In genomic region chr2:120231974-120232635, GRCh38 we compare ENCODE assay signal across 8 cellular contexts. TPM values are rescaled to one million over a fixed set of nuclear protein-coding genes. Genes with fewer than 3 reads are reported as not detected.
DNase-seq lines count a peak whose midpoint lies in the region; ATAC-seq and TF ChIP-seq lines count a peak whose summit lies in the region.

No MANE protein-coding gene starts in this region.

- H3K9me3 ChIP-seq in thyroid gland = no peaks in the 10 kb centered on the region

- no peaks in the 10 kb centered on the region for H3K9me3 Mint-ChIP-seq in natural killer cell treated with Interleukin-12 subunit alpha and Interleukin-12 subunit beta and Interleukin-15 and Interleukin-18, amount 100 ng/mL, for 72 hours

- 38 to 41% methylated on average over 8 to 15 of the region's 15 CpGs for WGBS in thyroid gland, 2 donors

- TF ChIP-seq POLR2A in thyroid gland (IDR thresholded peaks at IDR 0.05) = no peak

- H3K36me3 ChIP-seq in thyroid gland = no peaks in the 10 kb centered on the region

- H3K27ac ChIP-seq in dorsolateral prefrontal cortex = peak overlapping the region in 22 of 59 donors; percentile 0 to 71 (median 46)
- peak overlapping the region; percentile 68 to 77 (median 77) for H3K27ac ChIP-seq in thyroid gland

- peak overlapping the region; percentile 99 to 100 for H3K27ac Mint-ChIP-seq in natural killer cell treated with Interleukin-12 subunit alpha and Interleukin-12 subunit beta and Interleukin-15 and Interleukin-18, amount 100 ng/mL, for 72 hours

- TF ChIP-seq CTCF in WI38 (IDR thresholded peaks at IDR 0.05; ENCODE audit: low read depth, low read length) (no peak), dorsolateral prefrontal cortex (IDR thresholded peaks at IDR 0.05 in 54 of 56, conservative IDR thresholded peaks at IDR 0.05 in 2 of 56; ENCODE audit: low read depth in 1 of 56, partially characterized antibody in 56 of 56) (no peak), thyroid gland (IDR thresholded peaks at IDR 0.05) (no peak)

- H3K4me1 ChIP-seq in thyroid gland = peaks cover 3 to 13% of the 10 kb centered on the region in 2 donors

- peak; percentile 72 for ATAC-seq in GM19025 (IDR thresholded peaks at IDR 0.05; ENCODE audit: low read depth, unreplicated experiment)
- peak; percentile 75 for ATAC-seq in HG03108 (IDR thresholded peaks at IDR 0.05; ENCODE audit: unreplicated experiment)
- peak; percentile 92 to 95 for ATAC-seq in natural killer cell treated with Interleukin-12 subunit alpha and Interleukin-12 subunit beta and Interleukin-15 and Interleukin-18, amount 100 ng/mL, for 72 hours

- intact Hi-C loops in dorsolateral prefrontal cortex (cut with DNase I) (no loop called here), thyroid gland (cut with DNase I) (no loop called here)

- DNase-seq in dorsolateral prefrontal cortex = peak in 1 of 10 donors; percentile 20
- peak; percentile 90 for DNase-seq in natural killer cell treated with Interleukin-12 subunit alpha and Interleukin-12 subunit beta and Interleukin-15 and Interleukin-18, amount 100 ng/mL, for 72 hours (ENCODE audit: low spot score)
- peak; percentile 66 for DNase-seq in thyroid gland
- DNase-seq in ecto neural progenitor cell (ENCODE audit: low spot score) = no peak
- no peak for DNase-seq in NCI-H748 treated with DMSO at 0.1 percent for 48 hours (lab: John Stamatoyannopoulos, UW)

- no peaks in the 10 kb centered on the region for H3K27me3 Mint-ChIP-seq in natural killer cell treated with Interleukin-12 subunit alpha and Interleukin-12 subunit beta and Interleukin-15 and Interleukin-18, amount 100 ng/mL, for 72 hours

- H3K4me3 Mint-ChIP-seq in natural killer cell treated with Interleukin-12 subunit alpha and Interleukin-12 subunit beta and Interleukin-15 and Interleukin-18, amount 100 ng/mL, for 72 hours = peak overlapping the region; percentile 97

- H3K4me1 Mint-ChIP-seq in natural killer cell treated with Interleukin-12 subunit alpha and Interleukin-12 subunit beta and Interleukin-15 and Interleukin-18, amount 100 ng/mL, for 72 hours (ENCODE audit: low read depth in 2 of 2) = peaks cover 41 to 50% of the 10 kb centered on the region in 2 donors

- no peaks in the 10 kb centered on the region for H3K27me3 ChIP-seq in dorsolateral prefrontal cortex
- no peaks in the 10 kb centered on the region for H3K27me3 ChIP-seq in thyroid gland

- no peaks in the 10 kb centered on the region for H3K36me3 Mint-ChIP-seq in natural killer cell treated with Interleukin-12 subunit alpha and Interleukin-12 subunit beta and Interleukin-15 and Interleukin-18, amount 100 ng/mL, for 72 hours

- H3K4me3 ChIP-seq in WI38 (ENCODE audit: low read depth, low read length) = peak overlapping the region; percentile 3
- peak overlapping the region in 57 of 59 donors; percentile 4 to 64 (median 41) for H3K4me3 ChIP-seq in dorsolateral prefrontal cortex
- H3K4me3 ChIP-seq in thyroid gland (replicated peaks in 1 of 3) = peak overlapping the region in 1 of 3 donors; percentile 21

RNA-seq across cellular contexts. Expression of gene TMEM185B, which starts 8.9 kb away (rescaled TPM):
- 10 to 100 TPM; 11.4 to 24.4 (median 15.6) TPM for total RNA-seq in dorsolateral prefrontal cortex
- 10 to 100 TPM; 27.9 to 33.0 TPM for total RNA-seq in natural killer cell treated with Interleukin-12 subunit alpha and Interleukin-12 subunit beta and Interleukin-15 and Interleukin-18, amount 100 ng/mL, for 72 hours
- total RNA-seq in thyroid gland = 10 to 100 TPM; 35.9 to 47.9 (median 44.6) TPM

RNA-seq across cellular contexts. Expression of gene RALB, which starts 20.5 kb away (rescaled TPM):
- total RNA-seq in dorsolateral prefrontal cortex (10 to 100 TPM; 29.9 to 98.4 (median 61.4) TPM), thyroid gland (10 to 100 TPM; 39.7 to 64.2 (median 45.4) TPM)
- total RNA-seq in natural killer cell treated with Interleukin-12 subunit alpha and Interleukin-12 subunit beta and Interleukin-15 and Interleukin-18, amount 100 ng/mL, for 72 hours = 10 to 100 TPM; 40.1 to 43.2 TPM

Comparison
In these comparisons a context has a peak if more than half of its experiments do, and no peak if none do; other contexts are left out.
1. DNase-seq: peak in natural killer cell treated with Interleukin-12 subunit alpha and Interleukin-12 subunit beta and Interleukin-15 and Interleukin-18, amount 100 ng/mL, for 72 hours (single experiment) and thyroid gland (2 of 2); none in ecto neural progenitor cell (single experiment) and NCI-H748 treated with DMSO at 0.1 percent for 48 hours (single experiment).
2. Peak in every context shown above with its lines, with median percentiles within 50 percentile points of each other: ATAC-seq.